In genomic region chr12:130143136-130143535, GRCh38 we compare ENCODE assay signal across 24 cellular contexts. TPM values are rescaled to one million over a fixed set of nuclear protein-coding genes. Genes with fewer than 3 reads are reported as not detected.
DNase-seq lines count a peak whose midpoint lies in the region; ATAC-seq, FAIRE-seq and TF ChIP-seq lines count a peak whose summit lies in the region.
"Had no signal": no experiment of that assay in that cellular context is flagged by ENCODE, and none has a peak within 500 bp of the region (broad histone marks: within the 10 kb centered on the region; RNA-seq: fewer than 3 reads in every experiment).

No MANE protein-coding gene starts in this region.

- peaks cover 54% of the 10 kb centered on the region for H3K4me1 Mint-ChIP-seq in neural progenitor cell
- H3K4me1 Mint-ChIP-seq in activated CD4-positive, alpha-beta T cell treated with anti-CD3 and anti-CD28 coated beads, Interleukin-2, amount 10 ng/mL, durations not matched to agents 7 days and 5 days: no peaks in the 10 kb centered on the region
- H3K4me1 Mint-ChIP-seq in activated T-cell treated with anti-CD3 and anti-CD28 coated beads, Interleukin-2, amount 50 U/mL, for 72 hours (ENCODE audit: low read depth): no peaks in the 10 kb centered on the region

- DNase-seq in keratinocyte (ENCODE audit: low read depth, low spot score) (no peak), neural progenitor cell (ENCODE audit: low spot score) (no peak), suprapubic skin (ENCODE audit: low spot score in 2 of 2) (no peak), MV-4-11 (lab: John Stamatoyannopoulos, UW) (no peak), foreskin melanocyte (no peak)
- DNase-seq in activated CD4-positive, alpha-beta T cell treated with anti-CD3 and anti-CD28 coated beads, Interleukin-2, amount 10 ng/mL, durations not matched to agents 7 days and 5 days: no peak
- no peak for DNase-seq in activated T-cell treated with anti-CD3 and anti-CD28 coated beads, Interleukin-2, amount 50 U/mL, for 72 hours
- DNase-seq: C1 segment of cervical spinal cord; Calu3; CD4-positive, alpha-beta memory T cell; COR-L47; DMS153; DND-41; GM23248; H9 had no signal

- no peaks in the 10 kb centered on the region for H3K9me1 ChIP-seq in keratinocyte (ENCODE audit: control insufficient read depth, extremely low read depth, insufficient read depth, low read length)

- no peak for TF ChIP-seq EP300 in suprapubic skin (IDR thresholded peaks at IDR 0.05)

- TF ChIP-seq CTCF in keratinocyte (optimal IDR thresholded peaks at IDR 0.05 in 1 of 3, IDR thresholded peaks at IDR 0.05 in 1 of 3, conservative IDR thresholded peaks at IDR 0.05 in 1 of 3; ENCODE audit: extremely low read depth in 1 of 3, insufficient read depth in 2 of 3, low read length in 3 of 3) (no peak), neural progenitor cell (IDR thresholded peaks at IDR 0.05) (no peak), suprapubic skin (IDR thresholded peaks at IDR 0.05) (no peak)

- dilution Hi-C loops in keratinocyte (cut with MboI; ENCODE audit: extremely low pct_ligation_motif_present, low sequenced_read_pairs): no loop called here

- TF ChIP-seq POLR2A in suprapubic skin (IDR thresholded peaks at IDR 0.05): no peak

- no peak overlapping the region for H2AFZ ChIP-seq in keratinocyte (ENCODE audit: control insufficient read depth, low read length)
- no peak overlapping the region for H2AFZ ChIP-seq in neural progenitor cell (replicated peaks)
- H2AFZ ChIP-seq: GM23248 had no signal

- H4K20me1 ChIP-seq in keratinocyte (ENCODE audit: control insufficient read depth, extremely low read depth, insufficient read depth, low read length) (no peaks in the 10 kb centered on the region), neural progenitor cell (ENCODE audit: low read depth) (peaks cover 3% of the 10 kb centered on the region)

- CTCF ChIA-PET in activated CD4-positive, alpha-beta T cell treated with anti-CD3 and anti-CD28 coated beads, Interleukin-2, amount 10 ng/mL, durations not matched to agents 7 days and 5 days (lab: Charles Lee): interaction anchor here (0.5 kb wide), 1 partner anchor 29 kb away, joined by 3 read pairs; no protein-coding TSS in a partner anchor

- H3K36me3 ChIP-seq in esophagus (ENCODE audit: control insufficient read depth in 2 of 2, insufficient read depth in 2 of 2, low read length in 1 of 2): no peaks in the 10 kb centered on the region
- no peaks in the 10 kb centered on the region for H3K36me3 ChIP-seq in keratinocyte (ENCODE audit: control insufficient read depth in 2 of 2, extremely low read depth in 1 of 2, insufficient read depth in 2 of 2, low read length in 2 of 2)
- no peaks in the 10 kb centered on the region for H3K36me3 ChIP-seq in neural progenitor cell
- H3K36me3 ChIP-seq in suprapubic skin: no peaks in the 10 kb centered on the region

- no peaks in the 10 kb centered on the region for H3K79me2 ChIP-seq in keratinocyte (ENCODE audit: control insufficient read depth, insufficient read depth, low read length)
- H3K79me2 ChIP-seq in neural progenitor cell (ENCODE audit: low read depth): no peaks in the 10 kb centered on the region

- H3K27me3 Mint-ChIP-seq in neural progenitor cell (ENCODE audit: insufficient read depth, low read depth): peaks cover 34% of the 10 kb centered on the region
- H3K27me3 Mint-ChIP-seq in activated CD4-positive, alpha-beta T cell treated with anti-CD3 and anti-CD28 coated beads, Interleukin-2, amount 10 ng/mL, durations not matched to agents 7 days and 5 days: no peaks in the 10 kb centered on the region
- peaks cover 5% of the 10 kb centered on the region for H3K27me3 Mint-ChIP-seq in activated T-cell treated with anti-CD3 and anti-CD28 coated beads, Interleukin-2, amount 50 U/mL, for 72 hours (ENCODE audit: low read depth)

- no peaks in the 10 kb centered on the region for H3K27me3 ChIP-seq in esophagus (ENCODE audit: control insufficient read depth in 1 of 2, insufficient read depth in 2 of 2, low read length in 2 of 2)
- H3K27me3 ChIP-seq in keratinocyte (ENCODE audit: control insufficient read depth, extremely low read depth, insufficient read depth, low read length): peaks cover 2% of the 10 kb centered on the region
- H3K27me3 ChIP-seq in neural progenitor cell: peaks cover 97% of the 10 kb centered on the region
- H3K27me3 ChIP-seq in suprapubic skin: peaks cover 3% of the 10 kb centered on the region

- POLR2A ChIA-PET in activated CD4-positive, alpha-beta T cell treated with anti-CD3 and anti-CD28 coated beads, Interleukin-2, amount 10 ng/mL, durations not matched to agents 7 days and 5 days (lab: Charles Lee): no interaction called here

- H3K4me3 ChIP-seq in esophagus (ENCODE audit: low read depth in 1 of 2, low read length in 2 of 2): no peak overlapping the region
- H3K4me3 ChIP-seq in keratinocyte (ENCODE audit: control insufficient read depth in 2 of 3, extremely low read depth in 1 of 3, insufficient read depth in 2 of 3, low read depth in 1 of 3, low read length in 3 of 3): no peak overlapping the region
- H3K4me3 ChIP-seq in neural progenitor cell: no peak overlapping the region
- no peak overlapping the region for H3K4me3 ChIP-seq in suprapubic skin
- H3K4me3 ChIP-seq: GM23248 had no signal

- H3K4me2 ChIP-seq in keratinocyte (ENCODE audit: control insufficient read depth, extremely low read depth, insufficient read depth, low read depth, low read length) (peak overlapping the region; percentile 52), neural progenitor cell (no peak overlapping the region)

- peak overlapping the region; percentile 11 for H3K27ac Mint-ChIP-seq in neural progenitor cell
- no peak overlapping the region for H3K27ac Mint-ChIP-seq in activated CD4-positive, alpha-beta T cell treated with anti-CD3 and anti-CD28 coated beads, Interleukin-2, amount 10 ng/mL, durations not matched to agents 7 days and 5 days
- H3K27ac Mint-ChIP-seq in activated T-cell treated with anti-CD3 and anti-CD28 coated beads, Interleukin-2, amount 50 U/mL, for 72 hours: no peak overlapping the region
- H3K27ac Mint-ChIP-seq: CD4-positive, alpha-beta memory T cell; H9 had no signal

- no peak for FAIRE-seq in keratinocyte (lab: Jason Lieb, UNC)
- FAIRE-seq: G401.6, GM12892, GM19239, H1 had no signal

- H3K9me3 ChIP-seq in esophagus (ENCODE audit: control insufficient read depth in 2 of 2, insufficient read depth in 1 of 2, low read depth in 1 of 2, low read length in 1 of 2): no peaks in the 10 kb centered on the region
- H3K9me3 ChIP-seq in keratinocyte (ENCODE audit: control insufficient read depth, low read depth, low read length): no peaks in the 10 kb centered on the region
- H3K9me3 ChIP-seq in neural progenitor cell (ENCODE audit: low read depth): no peaks in the 10 kb centered on the region
- H3K9me3 ChIP-seq in suprapubic skin: no peaks in the 10 kb centered on the region

- no peaks in the 10 kb centered on the region for H3F3A ChIP-seq in neural progenitor cell (ENCODE audit: low read depth)

- 58 to 64% methylated on average over 9 of the region's 9 CpGs for WGBS in esophagus, 2 donors
- WGBS in suprapubic skin: 54% methylated on average over 9 of the region's 9 CpGs

- ATAC-seq in activated T-cell treated with anti-CD3 and anti-CD28 coated beads, Interleukin-2, amount 50 U/mL, for 72 hours (replicated peaks in 1 of 2): no peak
- ATAC-seq: HCT116 had no signal

- H3K4me1 ChIP-seq in esophagus (ENCODE audit: control insufficient read depth in 2 of 2, insufficient read depth in 2 of 2, low read length in 1 of 2): peaks cover 0 to 22% of the 10 kb centered on the region in 2 donors
- H3K4me1 ChIP-seq in keratinocyte (ENCODE audit: control insufficient read depth, extremely low read depth, insufficient read depth, low read length): peaks cover 13% of the 10 kb centered on the region
- H3K4me1 ChIP-seq in neural progenitor cell: no peaks in the 10 kb centered on the region
- peaks cover 13% of the 10 kb centered on the region for H3K4me1 ChIP-seq in suprapubic skin

- H3K27ac ChIP-seq in esophagus (ENCODE audit: low read depth in 2 of 2, low read length in 1 of 2) (peak overlapping the region; percentile 11 to 83), keratinocyte (ENCODE audit: control insufficient read depth, insufficient read depth, low read length) (no peak overlapping the region), neural progenitor cell (no peak overlapping the region), suprapubic skin (peak overlapping the region; percentile 17)
- H3K27ac ChIP-seq: GM23248 had no signal

- H3K9ac ChIP-seq in keratinocyte (ENCODE audit: control insufficient read depth, extremely low read depth, insufficient read depth, low read length) (peak overlapping the region; percentile 46), neural progenitor cell (no peak overlapping the region)
- H3K9ac ChIP-seq: GM23248 had no signal

- H3K9me3 Mint-ChIP-seq in neural progenitor cell: no peaks in the 10 kb centered on the region
- H3K9me3 Mint-ChIP-seq in activated CD4-positive, alpha-beta T cell treated with anti-CD3 and anti-CD28 coated beads, Interleukin-2, amount 10 ng/mL, durations not matched to agents 7 days and 5 days: no peaks in the 10 kb centered on the region
- no peaks in the 10 kb centered on the region for H3K9me3 Mint-ChIP-seq in activated T-cell treated with anti-CD3 and anti-CD28 coated beads, Interleukin-2, amount 50 U/mL, for 72 hours
- H3K9me3 Mint-ChIP-seq: H9 had no signal

- H3K4me3 Mint-ChIP-seq in neural progenitor cell: no peak overlapping the region
- no peak overlapping the region for H3K4me3 Mint-ChIP-seq in activated CD4-positive, alpha-beta T cell treated with anti-CD3 and anti-CD28 coated beads, Interleukin-2, amount 10 ng/mL, durations not matched to agents 7 days and 5 days
- H3K4me3 Mint-ChIP-seq in activated T-cell treated with anti-CD3 and anti-CD28 coated beads, Interleukin-2, amount 50 U/mL, for 72 hours: no peak overlapping the region
- H3K4me3 Mint-ChIP-seq: CD4-positive, alpha-beta memory T cell; H9 had no signal

- no peaks in the 10 kb centered on the region for H3K36me3 Mint-ChIP-seq in neural progenitor cell
- no peaks in the 10 kb centered on the region for H3K36me3 Mint-ChIP-seq in activated CD4-positive, alpha-beta T cell treated with anti-CD3 and anti-CD28 coated beads, Interleukin-2, amount 10 ng/mL, durations not matched to agents 7 days and 5 days (ENCODE audit: low read depth)
- no peaks in the 10 kb centered on the region for H3K36me3 Mint-ChIP-seq in activated T-cell treated with anti-CD3 and anti-CD28 coated beads, Interleukin-2, amount 50 U/mL, for 72 hours (ENCODE audit: insufficient read depth in 2 of 2)
- H3K36me3 Mint-ChIP-seq: CD4-positive, alpha-beta memory T cell had no signal

RNA-seq across cellular contexts. Expression of gene FZD10, which starts 19.1 kb away (rescaled TPM):
- polyA plus RNA-seq in esophagus (10 to 100 TPM in 1 of 2 donors, 1 to 10 TPM in 1; 7.2 to 18.7 TPM), keratinocyte (0.55 to 1.9 TPM (median 0.67 TPM) in 3 replicates)
- polyA plus RNA-seq in keratinocyte (2011; ENCODE audit: low read depth): 0.91 TPM
- 0.29 and 0.48 TPM in 2 replicates for polyA plus RNA-seq in keratinocyte (2011; cell fraction: cytosol; rRNA removed)
- polyA plus RNA-seq in keratinocyte (2011; cell fraction: nucleus; rRNA removed): 1.1 TPM in 2 replicates
- polyA plus RNA-seq in keratinocyte (2012; ENCODE audit: low replicate concordance): 2.0 and 2.3 TPM in 2 replicates
- polyA minus RNA-seq in keratinocyte: 1.1 to 1.4 TPM (median 1.3 TPM) in 3 replicates
- polyA minus RNA-seq in keratinocyte (2011; cell fraction: cytosol; rRNA and poly(A)+ RNA removed): 2.9 TPM
- 1.5 and 2.3 TPM in 2 replicates for polyA minus RNA-seq in keratinocyte (2011; cell fraction: nucleus; rRNA and poly(A)+ RNA removed)
- total RNA-seq in neural progenitor cell (ENCODE audit: low replicate concordance) (0.11 and 0.81 TPM in 2 replicates), suprapubic skin (10 to 100 TPM; 11.7 to 20.7 (median 15.5) TPM)
- not detected for total RNA-seq in activated CD4-positive, alpha-beta T cell treated with anti-CD3 and anti-CD28 coated beads, Interleukin-2, amount 10 ng/mL, durations not matched to agents 7 days and 5 days
- not detected for total RNA-seq in activated T-cell treated with anti-CD3 and anti-CD28 coated beads, Interleukin-2, amount 50 U/mL, for 72 hours
- total RNA-seq: A172; A673; Calu3; CD4-positive, alpha-beta memory T cell; GM23248 had no signal
- polyA plus RNA-seq: BJ; CD4-positive, alpha-beta memory T cell; GM23248 had no signal

Comparison
In these comparisons a context has a peak if more than half of its experiments do, and no peak if none do; other contexts are left out.
1. H3K27ac ChIP-seq: peak in esophagus (2 of 2) and suprapubic skin (single experiment); none in keratinocyte (single experiment) and neural progenitor cell (single experiment).